In genomic region chr2:24339098-24339497, GRCh38 we compare ENCODE assay signal across 8 cellular contexts. TPM values are rescaled to one million over a fixed set of nuclear protein-coding genes. Genes with fewer than 3 reads are reported as not detected.
A peak's percentile ranks its signal among the peaks of the same experiment; 100 is the strongest.
DNase-seq lines count a peak whose midpoint lies in the region; ATAC-seq, FAIRE-seq and TF ChIP-seq lines count a peak whose summit lies in the region.
"Not testable (repeated sequence)": the region's sequence is repeated elsewhere in the genome, so short reads cannot be mapped to it uniquely, and the experiment has no call there.

No MANE protein-coding gene starts in this region.

- H3K23ac ChIP-seq in H1 (ENCODE audit: insufficient read length), result not testable (repeated sequence)

- not testable (repeated sequence) for H3K4me2 ChIP-seq in Karpas-422 (ENCODE audit: low read depth, low read length, poor library complexity, severe bottlenecking); H1 (ENCODE audit: insufficient read depth in 1 of 2, low read depth in 2 of 2, low read length in 2 of 2)

- not testable (repeated sequence) for H3K79me1 ChIP-seq in H1 (ENCODE audit: low read depth, low read length)

- H3K4me3 ChIP-seq in Karpas-422 (ENCODE audit: low read length); H1 (ENCODE audit: extremely low read depth in 1 of 4, insufficient read depth in 2 of 4, low read depth in 3 of 4, low read length in 4 of 4); pancreas; upper lobe of left lung: not testable (repeated sequence)

- H3K4me1 ChIP-seq in Karpas-422 (ENCODE audit: low read length) (peaks cover 77% of the 10 kb centered on the region), pancreas (peaks cover 26 to 54% (median 31%) of the 10 kb centered on the region in 3 donors), upper lobe of left lung (peaks cover 44 to 83% (median 66%) of the 10 kb centered on the region in 4 donors)
- not testable (repeated sequence) for H3K4me1 ChIP-seq in H1 (replicated peaks in 1 of 4; ENCODE audit: control insufficient read depth in 3 of 4, insufficient read depth in 4 of 4, low read length in 3 of 4)

- ATAC-seq in activated T-helper 17 cell treated with anti-CD3 and anti-CD28 coated beads, Interleukin-2, amount 50 U/mL, for 72 hours (replicated peaks); memory B cell (ENCODE audit: low read depth): not testable (repeated sequence)
- ATAC-seq in pancreas (peak; percentile 36 to 57 (median 45)), upper lobe of left lung (ENCODE audit: low FRiP score in 2 of 2) (peak; percentile 62 to 93)

- not testable (repeated sequence) for H3K27me3 Mint-ChIP-seq in activated T-helper 17 cell treated with anti-CD3 and anti-CD28 coated beads, Interleukin-2, amount 50 U/mL, for 72 hours; memory B cell

- CTCF ChIA-PET in H1 (lab: Charles Lee; ENCODE audit: partially characterized antibody), result interaction anchor here (0.6 to 0.9 kb wide), 3 partner anchors 12 to 135 kb away, joined by 3 to 4 read pairs (median 3); no protein-coding TSS in a partner anchor

- not testable (repeated sequence) for H3K9me2 ChIP-seq in Karpas-422 (replicated peaks; ENCODE audit: insufficient read depth, low read length)

- TF ChIP-seq CTCF in H1 (IDR thresholded peaks at IDR 0.05; ENCODE audit: control extremely low read depth in 1 of 3, insufficient read depth in 1 of 3, low read depth in 1 of 3, low read length in 3 of 3); pancreas (IDR thresholded peaks at IDR 0.05); upper lobe of left lung (IDR thresholded peaks at IDR 0.05): not testable (repeated sequence)

- H2AFZ ChIP-seq in Karpas-422 (ENCODE audit: low read length); H1 (ENCODE audit: low read length): not testable (repeated sequence)

- H2BK5ac ChIP-seq in H1 (ENCODE audit: low read depth, low read length), result not testable (repeated sequence)

- H3K27me3 ChIP-seq in Karpas-422 (ENCODE audit: low read length); H1 (replicated peaks in 1 of 4; ENCODE audit: control insufficient read depth in 3 of 4, extremely low read depth in 1 of 4, insufficient read depth in 3 of 4, low read length in 3 of 4); pancreas; upper lobe of left lung: not testable (repeated sequence)

- H3K27ac Mint-ChIP-seq in activated T-helper 17 cell treated with anti-CD3 and anti-CD28 coated beads, Interleukin-2, amount 50 U/mL, for 72 hours, result peak overlapping the region; percentile 35
- peak overlapping the region; percentile 87 for H3K27ac Mint-ChIP-seq in memory B cell

- H2BK120ac ChIP-seq in H1 (replicated peaks; ENCODE audit: low read depth, low read length), result not testable (repeated sequence)

- not testable (repeated sequence) for H4K20me1 ChIP-seq in Karpas-422 (ENCODE audit: insufficient read depth, low read depth, low read length); H1 (replicated peaks in 1 of 2; ENCODE audit: control insufficient read depth in 1 of 2, insufficient read depth in 2 of 2, low read length in 2 of 2)

- peaks cover 58% of the 10 kb centered on the region for H3K4me1 Mint-ChIP-seq in activated T-helper 17 cell treated with anti-CD3 and anti-CD28 coated beads, Interleukin-2, amount 50 U/mL, for 72 hours
- H3K4me1 Mint-ChIP-seq in memory B cell, result peaks cover 62% of the 10 kb centered on the region

- H3K4ac ChIP-seq in H1 (replicated peaks; ENCODE audit: insufficient read length, low read depth, low read length), result not testable (repeated sequence)

- H3K23me2 ChIP-seq in H1 (ENCODE audit: low read depth, low read length), result not testable (repeated sequence)

- H3K56ac ChIP-seq in H1 (replicated peaks; ENCODE audit: insufficient read length, low read depth, low read length), result not testable (repeated sequence)

- not testable (repeated sequence) for H4K91ac ChIP-seq in H1 (replicated peaks; ENCODE audit: insufficient read length, low read length)

- H4K5ac ChIP-seq in H1 (ENCODE audit: insufficient read length, low read depth, low read length), result not testable (repeated sequence)

- 87% methylated on average over 6 of the region's 9 CpGs; no CpG with 5 or more reads in 1 of the 2 experiments for WGBS in H1 (ENCODE audit: extremely low coverage in 1 of 2, insufficient coverage in 1 of 2, insufficient read length in 1 of 2, insufficient replicate concordance in 2 of 2, low coverage in 1 of 2, low lambda C conversion rate in 2 of 2, missing lambda C conversion rate in 1 of 2), 2 experiments
- 51 to 57% methylated on average over 9 of the region's 9 CpGs for WGBS in pancreas, 2 donors
- 46 to 54% methylated on average over 9 of the region's 9 CpGs for WGBS in upper lobe of left lung, 2 donors

- intact Hi-C loops in pancreas (cut with DNase I), result not testable (repeated sequence)

- H2BK12ac ChIP-seq in H1 (ENCODE audit: low read depth, low read length), result not testable (repeated sequence)

- not testable (repeated sequence) for TF ChIP-seq RAD21 in H1 (IDR thresholded peaks at IDR 0.05 in 1 of 2, conservative IDR thresholded peaks at IDR 0.05 in 1 of 2; ENCODE audit: low read depth in 2 of 2, low read length in 2 of 2)

- H3K27ac ChIP-seq in Karpas-422 (ENCODE audit: low read length), result peak overlapping the region; percentile 73; the same call in 1 of the 2 replicates
- H3K27ac ChIP-seq in H1 (ENCODE audit: low read depth, low read length), result not testable (repeated sequence)
- peak overlapping the region; percentile 44 to 79 (median 62) for H3K27ac ChIP-seq in pancreas
- peak overlapping the region; percentile 63 to 80 (median 70) for H3K27ac ChIP-seq in upper lobe of left lung

- 0 out of 2 replicates have a peak overlapping the region, but pooled peaks have one; percentile 48 for H2BK20ac ChIP-seq in H1 (ENCODE audit: low read length)

- TF ChIP-seq POLR2A in H1 (IDR thresholded peaks at IDR 0.05; ENCODE audit: control extremely low read depth in 1 of 2, low read depth in 2 of 2, low read length in 2 of 2); upper lobe of left lung (IDR thresholded peaks at IDR 0.05): not testable (repeated sequence)

- not testable (repeated sequence) for H3K14ac ChIP-seq in H1 (ENCODE audit: insufficient read length)

- H3K9me3 Mint-ChIP-seq in activated T-helper 17 cell treated with anti-CD3 and anti-CD28 coated beads, Interleukin-2, amount 50 U/mL, for 72 hours; memory B cell: not testable (repeated sequence)

- not testable (repeated sequence) for H3K36me3 Mint-ChIP-seq in activated T-helper 17 cell treated with anti-CD3 and anti-CD28 coated beads, Interleukin-2, amount 50 U/mL, for 72 hours (ENCODE audit: low read depth)
- H3K36me3 Mint-ChIP-seq in memory B cell, result peaks cover 15% of the 10 kb centered on the region

- peaks cover 90% of the 10 kb centered on the region for H3K79me2 ChIP-seq in Karpas-422 (ENCODE audit: low read length)
- H3K79me2 ChIP-seq in H1 (ENCODE audit: control insufficient read depth in 1 of 2, insufficient read depth in 2 of 2, low read length in 2 of 2), result not testable (repeated sequence)

- not testable (repeated sequence) for H4K8ac ChIP-seq in H1 (ENCODE audit: extremely low read depth, insufficient read depth, low read length)

- not testable (repeated sequence) for FAIRE-seq in H1 (lab: Jason Lieb, UNC); pancreas (lab: Jason Lieb, UNC)

- POLR2A ChIA-PET in H1 (lab: Charles Lee; ENCODE audit: partially characterized antibody), result not testable (repeated sequence)

- not testable (repeated sequence) for H2BK15ac ChIP-seq in H1 (ENCODE audit: low read length)

- H2AK5ac ChIP-seq in H1 (ENCODE audit: low read depth, low read length), result not testable (repeated sequence)

- H3K9me3 ChIP-seq in Karpas-422 (ENCODE audit: low read length); H1 (ENCODE audit: insufficient read depth in 2 of 2, low read depth in 1 of 2, low read length in 1 of 2); pancreas; upper lobe of left lung: not testable (repeated sequence)

- DNase-seq in DMS79 (lab: John Stamatoyannopoulos, UW) (peak; percentile 66), left kidney (ENCODE audit: low read depth, low spot score) (peak; percentile 25), upper lobe of left lung (peak in 1 of 2 donors; percentile 87)
- DNase-seq in Karpas-422; H1 (ENCODE audit: low read depth in 1 of 2, low spot score in 2 of 2); memory B cell (ENCODE audit: low spot score in 2 of 2); pancreas: not testable (repeated sequence)

- not testable (repeated sequence) for H3K4me3 Mint-ChIP-seq in activated T-helper 17 cell treated with anti-CD3 and anti-CD28 coated beads, Interleukin-2, amount 50 U/mL, for 72 hours
- H3K4me3 Mint-ChIP-seq in memory B cell, result peak overlapping the region; percentile 36

- not testable (repeated sequence) for H3K9ac ChIP-seq in Karpas-422 (ENCODE audit: low read length); H1 (replicated peaks in 1 of 4; ENCODE audit: extremely low read depth in 1 of 4, low read depth in 3 of 4, low read length in 3 of 4)

- not testable (repeated sequence) for TF ChIP-seq EP300 in H1 (IDR thresholded peaks at IDR 0.05; ENCODE audit: borderline replicate concordance in 1 of 2, low read depth in 2 of 2, low read length in 2 of 2)
- TF ChIP-seq EP300 in upper lobe of left lung (IDR thresholded peaks at IDR 0.05), result peak in 1 of 4 donors; percentile 44

- H3K36me3 ChIP-seq in Karpas-422 (ENCODE audit: insufficient read depth, low read length); H1 (ENCODE audit: control insufficient read depth in 2 of 4, insufficient read depth in 4 of 4, low read length in 3 of 4); pancreas; upper lobe of left lung: not testable (repeated sequence)

- H3K18ac ChIP-seq in H1 (ENCODE audit: extremely low read depth, low read length), result not testable (repeated sequence)

RNA-seq across cellular contexts. Expression of gene ITSN2, which starts 21.2 kb away (rescaled TPM):
- total RNA-seq in Karpas-422 (2014; rRNA removed; shearing (Covaris generic); ENCODE audit: low replicate concordance), result 96.0 and 126 TPM in 2 replicates
- total RNA-seq in activated T-helper 17 cell treated with anti-CD3 and anti-CD28 coated beads, Interleukin-2, amount 50 U/mL, for 72 hours, result 10 to 100 TPM; 45.6 to 64.6 TPM
- 14.7 and 17.0 TPM in 2 replicates for total RNA-seq in H1 (2021; fragmentation: NEBNext Ultra II Directional; extraction: Animal tissue kit (Norgen Biotek cat#: 25700))
- polyA plus RNA-seq in H1 (2011; rRNA removed), result 9.3 and 9.4 TPM in 2 replicates
- 8.1 TPM for polyA plus RNA-seq in H1 (2011; cell fraction: cytosol; rRNA removed)
- 19.1 TPM for polyA plus RNA-seq in H1 (2011; cell fraction: nucleus; rRNA removed)
- polyA plus RNA-seq in H1 (2012, experiment 1 of 2), result 5.8 to 12.7 TPM (median 7.6 TPM) in 4 replicates
- 0.56 TPM for polyA plus RNA-seq in H1 (2012, experiment 2 of 2)
- 9.2 TPM for polyA plus RNA-seq in H1 (2013, experiment 1 of 2)
- 8.8 TPM for polyA plus RNA-seq in H1 (2013, experiment 2 of 2)
- 20.1 and 25.8 TPM in 2 replicates for polyA minus RNA-seq in H1 (2011; rRNA and poly(A)+ RNA removed)
- polyA minus RNA-seq in H1 (2011; cell fraction: cytosol; rRNA and poly(A)+ RNA removed), result 9.8 TPM
- 29.1 TPM for polyA minus RNA-seq in H1 (2011; cell fraction: nucleus; rRNA and poly(A)+ RNA removed)
- 10 to 100 TPM; 23.8 to 42.0 (median 33.8) TPM for total RNA-seq in pancreas
- 10 to 100 TPM; 28.9 to 31.4 TPM for polyA plus RNA-seq in pancreas
- total RNA-seq in upper lobe of left lung, result 100 to 1,000 TPM in 2 of 6 donors, 10 to 100 TPM in 4; 73.4 to 119 (median 91.3) TPM
